ENCODE assay signal across 16 cellular contexts in genomic region chr5:175778951-175779475, GRCh38.
DNase-seq lines count a peak whose midpoint lies in the region; ATAC-seq and TF ChIP-seq lines count a peak whose summit lies in the region.
"Had no signal": no experiment of that assay in that cellular context is flagged by ENCODE, and none has a peak within 500 bp of the region (broad histone marks: within the 10 kb centered on the region; RNA-seq: fewer than 3 reads in every experiment).

No MANE protein-coding gene starts in this region.

- in situ Hi-C loops in T47D (cut with HindIII; ENCODE audit: low pct_unique_long_range_greater_than_20kb, low sequenced_read_pairs) = no loop called here

- H3K27ac ChIP-seq in substantia nigra (ENCODE audit: low read depth, low read length, poor library complexity, severe bottlenecking) = no peak overlapping the region
- no peak overlapping the region for H3K27ac ChIP-seq in tibial nerve
- H3K27ac ChIP-seq in effector memory CD4-positive, alpha-beta T cell (ENCODE audit: insufficient read depth, low read length, poor library complexity, severe bottlenecking) = no peak overlapping the region
- H3K27ac ChIP-seq: esophagus muscularis mucosa, KMS-11 had no signal

- 53 to 59% methylated on average over 6 of the region's 6 CpGs for WGBS in tibial nerve, 2 donors

- no peak for TF ChIP-seq CTCF in tibial nerve (IDR thresholded peaks at IDR 0.05)

- TF ChIP-seq POLR2A in tibial nerve (IDR thresholded peaks at IDR 0.05) = no peak

- H3K4me3 ChIP-seq in tibial nerve = no peak overlapping the region
- H3K4me3 ChIP-seq in effector memory CD4-positive, alpha-beta T cell (ENCODE audit: insufficient read depth, low read depth, low read length, poor library complexity, severe bottlenecking) = no peak overlapping the region
- H3K4me3 ChIP-seq: esophagus muscularis mucosa, lung had no signal

- no peaks in the 10 kb centered on the region for H3K4me1 ChIP-seq in tibial nerve
- H3K4me1 ChIP-seq in effector memory CD4-positive, alpha-beta T cell (ENCODE audit: control insufficient read depth, insufficient read depth, low read length, poor library complexity, severe bottlenecking) = no peaks in the 10 kb centered on the region
- H3K4me1 ChIP-seq: esophagus muscularis mucosa had no signal

- H3K36me3 ChIP-seq in tibial nerve = no peaks in the 10 kb centered on the region
- H3K36me3 ChIP-seq in effector memory CD4-positive, alpha-beta T cell (ENCODE audit: control insufficient read depth, insufficient read depth, low read length) = no peaks in the 10 kb centered on the region
- H3K36me3 ChIP-seq: esophagus muscularis mucosa had no signal

- H3K9me3 ChIP-seq in tibial nerve = peaks cover 0 to 5% (median 0%) of the 10 kb centered on the region in 4 donors
- H3K9me3 ChIP-seq in effector memory CD4-positive, alpha-beta T cell (ENCODE audit: control insufficient read depth, low read length) = no peaks in the 10 kb centered on the region
- H3K9me3 ChIP-seq: esophagus muscularis mucosa had no signal

- DNase-seq in NCI-H2227 (lab: John Stamatoyannopoulos, UW; ENCODE audit: unreplicated experiment) = peak; percentile 47
- no peak for DNase-seq in NCI-H2227 treated with DMSO at 0.1 percent for 48 hours (lab: John Stamatoyannopoulos, UW)
- DNase-seq in NCI-H345 treated with DMSO at 0.1 percent for 48 hours (lab: John Stamatoyannopoulos, UW; ENCODE audit: unreplicated experiment) = peak; percentile 95
- peak; percentile 28 to 82 for DNase-seq in T47D (ENCODE audit: low read depth in 1 of 2, low spot score in 1 of 2)
- peak in 26 of 49 donors; percentile 2 to 97 (median 24) for DNase-seq in substantia nigra (lab: John Stamatoyannopoulos, UW)
- DNase-seq in tibial nerve (ENCODE audit: low spot score in 2 of 2) = no peak
- no peak for DNase-seq in effector memory CD4-positive, alpha-beta T cell
- DNase-seq: activated CD4-positive, alpha-beta T cell treated with anti-CD3 and anti-CD28 coated beads, Interleukin-2, amount 10 ng/mL, durations not matched to agents 7 days and 5 days; activated naive CD8-positive, alpha-beta T cell treated with anti-CD3 and anti-CD28 coated beads for 36 hours; SIG-M5; stimulated activated CD8-positive, alpha-beta memory T cell treated with anti-CD3 and anti-CD28 coated beads, Interleukin-4, amount 100 ng/mL, for 48 hours had no signal

- peak in 1 of 2 donors; percentile 11 for TF ChIP-seq EP300 in tibial nerve (IDR thresholded peaks at IDR 0.05)

- H3K27me3 ChIP-seq in tibial nerve = peaks cover 0 to 6% of the 10 kb centered on the region in 2 donors
- no peaks in the 10 kb centered on the region for H3K27me3 ChIP-seq in effector memory CD4-positive, alpha-beta T cell (replicated peaks; ENCODE audit: control insufficient read depth, insufficient read depth, low read length, poor library complexity, severe bottlenecking)

- no peak for ATAC-seq in GM21390 (IDR thresholded peaks at IDR 0.05; ENCODE audit: unreplicated experiment)
- ATAC-seq: sciatic nerve had no signal

Comparison
In these comparisons a context has a peak if more than half of its experiments do, and no peak if none do; other contexts are left out.
1. DNase-seq: peak in NCI-H2227 (single experiment), NCI-H345 treated with DMSO at 0.1 percent for 48 hours (single experiment), T47D (2 of 2) and substantia nigra (26 of 49); none in NCI-H2227 treated with DMSO at 0.1 percent for 48 hours (single experiment), tibial nerve (0 of 2) and effector memory CD4-positive, alpha-beta T cell (0 of 3).